11 cellular contexts compared by ENCODE assay signal in the genomic region with DNA sequence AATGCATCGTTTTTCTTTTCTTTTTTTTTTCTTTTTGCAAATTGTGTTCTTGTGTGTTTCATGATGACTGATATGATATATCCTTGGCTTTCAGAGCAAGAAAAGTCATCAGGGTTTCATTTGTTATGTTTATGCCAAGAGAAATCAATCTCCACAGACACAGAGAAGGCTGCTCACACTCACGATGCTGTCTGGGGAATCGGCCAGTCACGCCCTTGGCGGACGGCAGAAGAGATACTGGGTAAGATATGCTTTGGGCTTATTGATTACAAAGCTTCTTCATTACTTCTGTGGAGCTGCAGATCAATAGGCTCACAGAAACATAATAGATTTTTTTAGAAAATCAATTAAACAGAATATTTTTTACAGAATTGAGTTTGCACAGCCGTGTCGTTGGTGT.
"Had no signal": no experiment of that assay in that cellular context is flagged by ENCODE, and none has a peak within 500 bp of the region (broad histone marks: within the 10 kb centered on the region; RNA-seq: fewer than 3 reads in every experiment).

No MANE protein-coding gene starts in this region.

- H3K4me3 ChIP-seq: coronary artery, left lung, tibial nerve had no signal

- ATAC-seq: WTC11 had no signal

- H3K4me3 Mint-ChIP-seq: activated CD4-positive, alpha-beta T cell treated with anti-CD3 and anti-CD28 coated beads for 36 hours; WTC11 had no signal

- H3K27ac Mint-ChIP-seq: activated CD4-positive, alpha-beta T cell treated with anti-CD3 and anti-CD28 coated beads for 36 hours; WTC11 had no signal

- H3K9me3 ChIP-seq: left lung, tibial nerve had no signal

- H3K27ac ChIP-seq: coronary artery, tibial nerve had no signal

- DNase-seq: activated CD4-positive, alpha-beta T cell treated with anti-CD3 and anti-CD28 coated beads for 36 hours; activated CD4-positive, alpha-beta T cell treated with anti-CD3 and anti-CD28 coated beads, Interleukin-2, amount 50 U/mL, for 48 hours; foreskin melanocyte; stimulated activated CD4-positive, alpha-beta T cell treated with anti-CD3 and anti-CD28 coated beads, Interleukin-12 subunit alpha, Interleukin-12 subunit beta, amount 100 ng/mL, for 4 hours; stimulated activated CD4-positive, alpha-beta T cell treated with anti-CD3 and anti-CD28 coated beads, Interleukin-1b, Interleukin-23, amount 100 ng/mL, for 48 hours; stimulated activated CD8-positive, alpha-beta memory T cell treated with anti-CD3 and anti-CD28 coated beads, Interleukin-4, amount 100 ng/mL, for 48 hours; stimulated activated naive CD8-positive, alpha-beta T cell treated with anti-CD3 and anti-CD28 coated beads, Interleukin-15, Interleukin-2, amounts not matched to agents 100 U/mL and 50 U/mL, for 24 hours had no signal

- H3K36me3 ChIP-seq: left lung, tibial nerve had no signal
